1 cellular context compared by ENCODE assay signal in genomic region chr5:123875444-123876264, GRCh38.
TF ChIP-seq lines count a peak whose summit lies in the region.

No MANE protein-coding gene starts in this region.

TF ChIP-seq in HepG2, 621 proteins besides CTCF, POLR2A, EP300 and RAD21 (continued from another document and continues in another):
- TF ChIP-seq ATF4 (CRISPR knock-in tag; IDR thresholded peaks at IDR 0.05) (no peak), MYC (CRISPR knock-in tag; IDR thresholded peaks at IDR 0.05; ENCODE audit: borderline replicate concordance) (no peak), ETS1 (CRISPR knock-in tag; IDR thresholded peaks at IDR 0.05) (no peak), ZBTB39 (CRISPR knock-in tag; IDR thresholded peaks at IDR 0.05) (no peak), MED1 (CRISPR knock-in tag; IDR thresholded peaks at IDR 0.05) (no peak), GRHL1 (CRISPR knock-in tag; conservative IDR thresholded peaks at IDR 0.05) (no peak), ZMYM4 (CRISPR knock-in tag; IDR thresholded peaks at IDR 0.05) (peak; percentile 65), HINFP (CRISPR knock-in tag; IDR thresholded peaks at IDR 0.05; ENCODE audit: low read depth) (no peak), ARHGAP35 (CRISPR knock-in tag; IDR thresholded peaks at IDR 0.05; ENCODE audit: borderline replicate concordance) (no peak), ZNF563 (CRISPR knock-in tag; IDR thresholded peaks at IDR 0.05) (no peak), DRAP1 (CRISPR knock-in tag; IDR thresholded peaks at IDR 0.05) (no peak), ZNF569 (CRISPR knock-in tag; IDR thresholded peaks at IDR 0.05; ENCODE audit: borderline replicate concordance) (no peak), SMYD3 (CRISPR knock-in tag; IDR thresholded peaks at IDR 0.05) (no peak), TCF7L2 (IDR thresholded peaks at IDR 0.05; ENCODE audit: low read depth, low read length) (no peak), HOXA9 (CRISPR knock-in tag; IDR thresholded peaks at IDR 0.05; ENCODE audit: borderline replicate concordance) (no peak), ZNF691 (CRISPR knock-in tag; IDR thresholded peaks at IDR 0.05; ENCODE audit: borderline replicate concordance, low read depth) (no peak), AFF4 (CRISPR knock-in tag; IDR thresholded peaks at IDR 0.05) (no peak), RBFOX2 (IDR thresholded peaks at IDR 0.05; ENCODE audit: low read depth, low read length) (no peak), FOXA3 (CRISPR knock-in tag; IDR thresholded peaks at IDR 0.05) (peak; percentile 58; the same call in 1 of the 2 replicates), ZMAT3 (CRISPR knock-in tag; conservative IDR thresholded peaks at IDR 0.05) (no peak), ZNF260 (CRISPR knock-in tag; IDR thresholded peaks at IDR 0.05; ENCODE audit: borderline replicate concordance, low read depth) (no peak), DBP (CRISPR knock-in tag; IDR thresholded peaks at IDR 0.05; ENCODE audit: not compliant biosample characterization) (no peak), SP5 (CRISPR knock-in tag; IDR thresholded peaks at IDR 0.05; ENCODE audit: borderline replicate concordance, low read depth) (no peak), PATZ1 (CRISPR knock-in tag; IDR thresholded peaks at IDR 0.05) (peak; percentile 91), ZMAT5 (CRISPR knock-in tag; IDR thresholded peaks at IDR 0.05; ENCODE audit: borderline replicate concordance, low read depth) (no peak), ZNF646 (CRISPR knock-in tag; IDR thresholded peaks at IDR 0.05) (no peak), GATAD2A (CRISPR knock-in tag; IDR thresholded peaks at IDR 0.05) (0 out of 2 replicates have a peak, but pooled peaks have one; percentile 21), PCBP1 (IDR thresholded peaks at IDR 0.05; ENCODE audit: borderline replicate concordance, low read depth, low read length) (no peak), ATF1 (CRISPR knock-in tag; IDR thresholded peaks at IDR 0.05) (no peak), ASH2L (IDR thresholded peaks at IDR 0.05; ENCODE audit: insufficient read length, low read depth, low read length) (no peak), ZNF543 (CRISPR knock-in tag; IDR thresholded peaks at IDR 0.05) (no peak), SP1 (IDR thresholded peaks at IDR 0.05) (no peak), SP1 (CRISPR knock-in tag; IDR thresholded peaks at IDR 0.05) (no peak), ZNF317 (CRISPR knock-in tag; IDR thresholded peaks at IDR 0.05) (0 out of 2 replicates have a peak, but pooled peaks have one; percentile 25), ZNF652 (CRISPR knock-in tag; IDR thresholded peaks at IDR 0.05; ENCODE audit: borderline replicate concordance, low read depth) (peak; percentile 98)
